20 cellular contexts compared by ENCODE assay signal in the genomic region with DNA sequence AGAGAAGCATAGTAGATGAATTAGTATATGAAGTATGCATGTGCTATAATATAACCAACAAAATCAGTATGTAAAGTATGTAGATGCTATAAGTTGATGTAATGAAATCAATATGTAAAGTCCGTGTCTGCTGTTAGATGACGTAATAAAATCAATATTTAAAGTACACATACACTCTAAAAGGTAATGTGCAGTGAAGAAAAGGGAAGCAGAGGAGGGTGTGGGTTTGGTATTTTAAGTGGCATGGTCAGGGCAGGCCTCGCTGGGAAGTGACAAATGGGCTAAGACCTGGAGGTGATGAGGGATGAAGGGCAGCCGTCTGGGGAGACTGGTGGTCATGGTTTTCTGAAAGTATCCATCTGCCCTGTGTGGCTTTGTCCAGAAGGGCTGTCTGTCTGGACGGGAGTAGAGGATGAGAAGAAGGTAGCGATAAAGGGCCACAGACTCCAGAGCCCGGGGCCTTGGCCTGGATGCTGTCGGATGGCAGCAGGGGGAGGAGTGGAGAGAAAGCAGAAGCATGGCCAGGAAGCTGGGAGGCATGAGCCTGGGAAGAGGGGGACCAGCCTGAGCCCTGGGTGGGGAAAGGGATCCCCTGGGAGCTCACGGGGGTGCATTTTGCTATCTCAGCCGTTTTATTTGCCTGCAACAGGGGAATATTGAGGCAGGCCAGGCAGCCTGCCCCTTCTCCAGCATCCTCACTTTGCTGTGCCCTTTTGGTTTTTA.
DNase-seq lines count a peak whose midpoint lies in the region; ATAC-seq, FAIRE-seq and TF ChIP-seq lines count a peak whose summit lies in the region.
"Had no signal": no experiment of that assay in that cellular context is flagged by ENCODE, and none has a peak within 500 bp of the region (broad histone marks: within the 10 kb centered on the region; RNA-seq: fewer than 3 reads in every experiment).

No MANE protein-coding gene starts in this region.

- H3K4me1 ChIP-seq in right atrium auricular region (peaks cover 0 to 36% of the 10 kb centered on the region in 2 donors), GM12878 (ENCODE audit: control insufficient read depth, insufficient read depth, low read length) (no peaks in the 10 kb centered on the region)
- H3K4me1 ChIP-seq in CD8-positive, alpha-beta T cell (ENCODE audit: insufficient read depth, low read length) = no peaks in the 10 kb centered on the region
- H3K4me1 ChIP-seq: BLaER1 treated with 17β-estradiol and CSF1 and Interleukin-3, amounts not matched to agents 10 nM and 100 nM had no signal

- H3K27ac Mint-ChIP-seq in nephron progenitor cell = peak overlapping the region; percentile 40
- no peak overlapping the region for H3K27ac Mint-ChIP-seq in CD8-positive, alpha-beta T cell
- H3K27ac Mint-ChIP-seq: H9, HFFc6 had no signal

- no peak for TF ChIP-seq CTCF in right atrium auricular region (IDR thresholded peaks at IDR 0.05)
- TF ChIP-seq CTCF in GM12878 (IDR thresholded peaks at IDR 0.05 in 2 of 3, conservative IDR thresholded peaks at IDR 0.05 in 1 of 3; ENCODE audit: control insufficient read depth in 2 of 3, extremely low read depth in 1 of 3, insufficient read depth in 1 of 3, low read depth in 3 of 3, low read length in 3 of 3) = no peak
- TF ChIP-seq CTCF in nephron progenitor cell (IDR thresholded peaks at IDR 0.05) = no peak
- TF ChIP-seq CTCF in CD8-positive, alpha-beta T cell (IDR thresholded peaks at IDR 0.05) = no peak

- 20% methylated on average over 10 of the region's 10 CpGs for WGBS in GM12878 (ENCODE audit: insufficient coverage, insufficient replicate concordance, low lambda C conversion rate, missing lambda C conversion rate)

- RAD21 ChIA-PET in GM12878 (lab: Charles Lee; ENCODE audit: unreplicated experiment) = no interaction called here

- H3K4me3 ChIP-seq in right atrium auricular region (no peak overlapping the region), GM12878 (no peak overlapping the region)
- no peak overlapping the region for H3K4me3 ChIP-seq in CD8-positive, alpha-beta T cell (ENCODE audit: low read depth, low read length)
- H3K4me3 ChIP-seq: BLaER1 treated with 17β-estradiol and CSF1 and Interleukin-3, amounts not matched to agents 10 nM and 100 nM had no signal

- peak overlapping the region in 1 of 2 donors; percentile 53 for H3K27ac ChIP-seq in right atrium auricular region
- no peak overlapping the region for H3K27ac ChIP-seq in GM12878 (ENCODE audit: control insufficient read depth, insufficient read depth)
- no peak overlapping the region for H3K27ac ChIP-seq in CD8-positive, alpha-beta T cell (ENCODE audit: low read depth, low read length)
- H3K27ac ChIP-seq: BLaER1 treated with 17β-estradiol and CSF1 and Interleukin-3, amounts not matched to agents 10 nM and 100 nM had no signal

- no peaks in the 10 kb centered on the region for H3K9me3 ChIP-seq in right atrium auricular region
- H3K9me3 ChIP-seq in GM12878 (replicated peaks; ENCODE audit: control insufficient read depth, insufficient read depth, low read length) = no peaks in the 10 kb centered on the region
- no peaks in the 10 kb centered on the region for H3K9me3 ChIP-seq in CD8-positive, alpha-beta T cell (ENCODE audit: low read length)
- H3K9me3 ChIP-seq: BLaER1 treated with 17β-estradiol and CSF1 and Interleukin-3, amounts not matched to agents 10 nM and 100 nM had no signal

- H3K4me2 ChIP-seq in GM12878 (ENCODE audit: control insufficient read depth, insufficient read depth) = no peak overlapping the region
- H3K4me2 ChIP-seq: BLaER1 treated with 17β-estradiol and CSF1 and Interleukin-3, amounts not matched to agents 10 nM and 100 nM had no signal

- ATAC-seq in Right ventricle myocardium superior (ENCODE audit: poor library complexity) (peak; percentile 11), GM12878 (no peak), HG03439 (IDR thresholded peaks at IDR 0.05; ENCODE audit: unreplicated experiment) (no peak)
- ATAC-seq in CD8-positive, alpha-beta T cell = no peak

- in situ Hi-C loops in GM12878 (cut with MboI) = no loop called here

- BruUV-seq in GM12878 (replicated peaks; lab: Mats Ljungman, UMichigan) = no TSS peak

- no peaks in the 10 kb centered on the region for H3K27me3 ChIP-seq in right atrium auricular region
- no peaks in the 10 kb centered on the region; a peak in 1 of 4 replicates for H3K27me3 ChIP-seq in GM12878 (replicated peaks in 1 of 2; ENCODE audit: control insufficient read depth in 2 of 2, insufficient read depth in 2 of 2, low read length in 1 of 2)
- H3K27me3 ChIP-seq in CD8-positive, alpha-beta T cell (ENCODE audit: insufficient read depth, low read length) = no peaks in the 10 kb centered on the region
- H3K27me3 ChIP-seq: BLaER1 treated with 17β-estradiol and CSF1 and Interleukin-3, amounts not matched to agents 10 nM and 100 nM had no signal

- H3K27me3 Mint-ChIP-seq in nephron progenitor cell (ENCODE audit: low read depth, poor library complexity) = peaks cover 3% of the 10 kb centered on the region
- H3K27me3 Mint-ChIP-seq in CD8-positive, alpha-beta T cell (ENCODE audit: low read depth) = no peaks in the 10 kb centered on the region
- H3K27me3 Mint-ChIP-seq: CD4-positive, CD25-positive, alpha-beta regulatory T cell had no signal

- POLR2A ChIA-PET in GM12878 (lab: Charles Lee) = no interaction called here
- POLR2A ChIA-PET in CD8-positive, alpha-beta T cell (lab: Charles Lee) = no interaction called here

- H3K4me3 Mint-ChIP-seq in nephron progenitor cell = no peak overlapping the region
- no peak overlapping the region for H3K4me3 Mint-ChIP-seq in CD8-positive, alpha-beta T cell
- H3K4me3 Mint-ChIP-seq: CD4-positive, CD25-positive, alpha-beta regulatory T cell; H9; HFFc6 had no signal

- no peak for DNase-seq in Right ventricle myocardium superior
- no peak for DNase-seq in right atrium auricular region (ENCODE audit: low spot score)
- no peak for DNase-seq in GM12878 (ENCODE audit: low read depth, low spot score)
- no peak for DNase-seq in nephron progenitor cell
- no peak for DNase-seq in CD8-positive, alpha-beta T cell
- no peak for DNase-seq in NCI-H146 (lab: John Stamatoyannopoulos, UW)
- DNase-seq: ACHN; Calu3; CD4-positive, CD25-positive, alpha-beta regulatory T cell; DMS 273 treated with DMSO at 0.1 percent for 48 hours; DMS79 treated with DMSO at 0.1 percent for 48 hours; EL; GOT3; H9; HFFc6 had no signal

- CTCF ChIA-PET in GM12878 (lab: Yijun Ruan, JAX) = no interaction called here
- CTCF ChIA-PET in CD8-positive, alpha-beta T cell (lab: Charles Lee) = no interaction called here

- H4K20me1 ChIP-seq in GM12878 (ENCODE audit: control insufficient read depth, insufficient read depth) = no peaks in the 10 kb centered on the region
- H4K20me1 ChIP-seq: BLaER1 treated with 17β-estradiol and CSF1 and Interleukin-3, amounts not matched to agents 10 nM and 100 nM had no signal

- no peaks in the 10 kb centered on the region for H3K9me3 Mint-ChIP-seq in nephron progenitor cell
- H3K9me3 Mint-ChIP-seq in CD8-positive, alpha-beta T cell = no peaks in the 10 kb centered on the region
- H3K9me3 Mint-ChIP-seq: H9 had no signal

- no peaks in the 10 kb centered on the region for H3K36me3 ChIP-seq in right atrium auricular region
- H3K36me3 ChIP-seq in GM12878 (ENCODE audit: control insufficient read depth in 2 of 2, insufficient read depth in 2 of 2, low read length in 1 of 2) = no peaks in the 10 kb centered on the region
- no peaks in the 10 kb centered on the region for H3K36me3 ChIP-seq in CD8-positive, alpha-beta T cell (ENCODE audit: insufficient read depth, low read length)
- H3K36me3 ChIP-seq: BLaER1 treated with 17β-estradiol and CSF1 and Interleukin-3, amounts not matched to agents 10 nM and 100 nM had no signal

- FAIRE-seq in GM12878 (lab: Jason Lieb, UNC) = no peak
- FAIRE-seq: G401.6, GM12892, HTR-8/SVneo had no signal

- peaks cover 45% of the 10 kb centered on the region for H3K4me1 Mint-ChIP-seq in nephron progenitor cell
- no peaks in the 10 kb centered on the region for H3K4me1 Mint-ChIP-seq in CD8-positive, alpha-beta T cell (ENCODE audit: low read depth)
- H3K4me1 Mint-ChIP-seq: CD4-positive, CD25-positive, alpha-beta regulatory T cell had no signal

- H3K79me2 ChIP-seq in GM12878 (ENCODE audit: control insufficient read depth, insufficient read depth, low read length) = no peaks in the 10 kb centered on the region

- H3K36me3 Mint-ChIP-seq in nephron progenitor cell (ENCODE audit: low read depth) = no peaks in the 10 kb centered on the region
- no peaks in the 10 kb centered on the region for H3K36me3 Mint-ChIP-seq in CD8-positive, alpha-beta T cell
- H3K36me3 Mint-ChIP-seq: CD4-positive, CD25-positive, alpha-beta regulatory T cell had no signal

- SMC1A ChIA-PET in GM12878 (lab: Charles Lee; ENCODE audit: uncharacterized antibody, unreplicated experiment) = no interaction called here

- no peak overlapping the region for H3K9ac ChIP-seq in GM12878 (ENCODE audit: control insufficient read depth, insufficient read depth, low read length)
- H3K9ac ChIP-seq: BLaER1 treated with 17β-estradiol and CSF1 and Interleukin-3, amounts not matched to agents 10 nM and 100 nM had no signal

- TF ChIP-seq RAD21 in GM12878 (IDR thresholded peaks at IDR 0.05; ENCODE audit: insufficient read depth, low read depth, low read length) = no peak

- TF ChIP-seq POLR2A in GM12878 (IDR thresholded peaks at IDR 0.05; ENCODE audit: low read depth, low read length) = no peak

- H2AFZ ChIP-seq in GM12878 (ENCODE audit: control insufficient read depth, low read depth, low read length) = no peak overlapping the region

- no peak for TF ChIP-seq EP300 in GM12878 (IDR thresholded peaks at IDR 0.05; ENCODE audit: borderline replicate concordance in 1 of 2, control insufficient read depth in 1 of 2, low read depth in 2 of 2, low read length in 2 of 2)

- intact Hi-C loops in Right ventricle myocardium superior (cut with DNase I) (no loop called here), GM12878 (cut with micrococcal nuclease; ENCODE audit: unreplicated experiment) (no loop called here)
- intact Hi-C loops in CD8-positive, alpha-beta T cell (cut with DNase I, micrococcal nuclease) = no loop called here

TF ChIP-seq in GM12878, 131 proteins besides CTCF, POLR2A, EP300 and RAD21:
- 0 out of 2 replicates have a peak, but pooled peaks have one; percentile 31 for TF ChIP-seq ATF7 (IDR thresholded peaks at IDR 0.05; ENCODE audit: low read depth)
- TF ChIP-seq HDAC2 (IDR thresholded peaks at IDR 0.05) = no peak
